Comparison of ENCODE assay signal across 12 cellular contexts in the genomic region with DNA sequence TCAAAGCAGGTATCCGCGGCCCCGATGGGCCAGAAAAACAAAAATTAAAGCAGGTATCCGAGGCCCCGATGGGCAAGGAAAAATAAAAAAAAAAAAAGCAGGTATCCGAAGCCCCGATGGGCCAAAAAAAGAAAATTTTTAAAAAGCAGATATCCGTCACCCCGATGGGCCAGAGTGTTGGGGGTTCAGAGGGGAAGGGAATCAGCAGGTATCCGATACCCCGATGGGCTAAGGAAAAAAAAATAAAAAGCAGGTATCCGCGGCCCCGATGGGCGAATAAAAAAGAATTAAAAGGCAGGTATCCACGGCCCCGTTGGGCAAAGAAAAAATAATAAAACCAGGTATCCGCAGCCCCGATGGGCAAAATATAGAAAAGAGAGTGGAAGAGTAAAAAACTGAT. TPM values are rescaled to one million over a fixed set of nuclear protein-coding genes. Genes with fewer than 3 reads are reported as not detected.
DNase-seq lines count a peak whose midpoint lies in the region; ATAC-seq and TF ChIP-seq lines count a peak whose summit lies in the region.
"Had no signal": no experiment of that assay in that cellular context is flagged by ENCODE, and none has a peak within 500 bp of the region (broad histone marks: within the 10 kb centered on the region; RNA-seq: fewer than 3 reads in every experiment).

No MANE protein-coding gene starts in this region.

- H3K27me3 ChIP-seq in right atrium auricular region (no peaks in the 10 kb centered on the region), left ventricle myocardium inferior (ENCODE audit: low read depth) (no peaks in the 10 kb centered on the region), breast epithelium (no peaks in the 10 kb centered on the region), mucosa of rectum (ENCODE audit: control insufficient read depth in 2 of 2, insufficient read depth in 2 of 2, low read length in 2 of 2) (no peaks in the 10 kb centered on the region), vagina (no peaks in the 10 kb centered on the region)

- no peak for ATAC-seq in HG03439 (IDR thresholded peaks at IDR 0.05; ENCODE audit: unreplicated experiment)
- ATAC-seq: PC-3 had no signal

- TF ChIP-seq POLR2A in breast epithelium (IDR thresholded peaks at IDR 0.05): no peak
- no peak for TF ChIP-seq POLR2A in vagina (IDR thresholded peaks at IDR 0.05)

- peaks cover 0 to 18% of the 10 kb centered on the region in 2 donors for H3K4me1 ChIP-seq in right atrium auricular region
- no peaks in the 10 kb centered on the region for H3K4me1 ChIP-seq in left ventricle myocardium inferior
- H3K4me1 ChIP-seq in breast epithelium: no peaks in the 10 kb centered on the region
- H3K4me1 ChIP-seq in mucosa of rectum (ENCODE audit: control insufficient read depth in 2 of 2, insufficient read depth in 2 of 2, low read length in 2 of 2): peaks cover 6% of the 10 kb centered on the region in 2 donors
- peaks cover 20% of the 10 kb centered on the region for H3K4me1 ChIP-seq in vagina
- no peaks in the 10 kb centered on the region for H3K4me1 ChIP-seq in OCI-LY7 (ENCODE audit: insufficient read depth, low read length, poor library complexity, severe bottlenecking)
- H3K4me1 ChIP-seq: lower lobe of right lung had no signal

- H3K27ac ChIP-seq in right atrium auricular region: peak overlapping the region; percentile 85 to 86
- H3K27ac ChIP-seq in left ventricle myocardium inferior (replicated peaks): no peak overlapping the region
- H3K27ac ChIP-seq in breast epithelium: peak overlapping the region; percentile 75 to 79
- peak overlapping the region; percentile 82 to 93 for H3K27ac ChIP-seq in mucosa of rectum (ENCODE audit: low read depth in 2 of 2, low read length in 2 of 2)
- peak overlapping the region; percentile 80 for H3K27ac ChIP-seq in vagina
- H3K27ac ChIP-seq in OCI-LY7 (ENCODE audit: low read depth, low read length, poor library complexity, severe bottlenecking): no peak overlapping the region
- H3K27ac ChIP-seq: lower lobe of right lung had no signal

- peak overlapping the region; percentile 56 to 66 for H3K4me3 ChIP-seq in right atrium auricular region
- no peak overlapping the region for H3K4me3 ChIP-seq in left ventricle myocardium inferior
- H3K4me3 ChIP-seq in breast epithelium: peak overlapping the region in 2 of 3 donors; percentile 54 to 68
- peak overlapping the region; percentile 76 to 97 for H3K4me3 ChIP-seq in mucosa of rectum (ENCODE audit: low read length in 2 of 2)
- peak overlapping the region; percentile 53 to 68 for H3K4me3 ChIP-seq in vagina
- no peak overlapping the region for H3K4me3 ChIP-seq in OCI-LY7 (ENCODE audit: low read depth, low read length, poor library complexity, severe bottlenecking)
- H3K4me3 ChIP-seq: lower lobe of right lung had no signal

- no peak overlapping the region for H3K4me2 ChIP-seq in OCI-LY7 (ENCODE audit: low read length)

- no peak for TF ChIP-seq CTCF in right atrium auricular region (IDR thresholded peaks at IDR 0.05)
- no peak for TF ChIP-seq CTCF in left ventricle myocardium inferior (IDR thresholded peaks at IDR 0.05; ENCODE audit: borderline replicate concordance)
- no peak for TF ChIP-seq CTCF in breast epithelium (IDR thresholded peaks at IDR 0.05)
- no peak for TF ChIP-seq CTCF in vagina (IDR thresholded peaks at IDR 0.05)
- no peak for TF ChIP-seq CTCF in OCI-LY7 (conservative IDR thresholded peaks at IDR 0.05; ENCODE audit: low read length)

- H4K20me1 ChIP-seq in OCI-LY7 (ENCODE audit: insufficient read depth, low read length): no peaks in the 10 kb centered on the region

- no peak overlapping the region for H2AFZ ChIP-seq in OCI-LY7 (ENCODE audit: low read length)

- DNase-seq in right atrium auricular region (ENCODE audit: low spot score): no peak
- no peak for DNase-seq in left ventricle myocardium inferior
- DNase-seq in breast epithelium (ENCODE audit: low spot score in 2 of 2): no peak
- no peak for DNase-seq in vagina (ENCODE audit: extremely low spot score in 2 of 2)
- no peak for DNase-seq in OCI-LY7 (ENCODE audit: low spot score)
- no peak for DNase-seq in NCI-H526 treated with DMSO at 0.1 percent for 48 hours (lab: John Stamatoyannopoulos, UW)
- DNase-seq: activated effector memory CD4-positive, alpha-beta T cell treated with anti-CD3 and anti-CD28 coated beads, Interleukin-2, amount 50 U/mL, for 16 hours; lower lobe of right lung; NCI-H524; PC-3 had no signal

- H3K79me2 ChIP-seq in OCI-LY7 (ENCODE audit: insufficient read depth, low read depth, low read length): no peaks in the 10 kb centered on the region

- no peaks in the 10 kb centered on the region for H3K36me3 ChIP-seq in right atrium auricular region
- H3K36me3 ChIP-seq in left ventricle myocardium inferior: no peaks in the 10 kb centered on the region
- no peaks in the 10 kb centered on the region for H3K36me3 ChIP-seq in breast epithelium
- no peaks in the 10 kb centered on the region for H3K36me3 ChIP-seq in mucosa of rectum (ENCODE audit: control insufficient read depth in 2 of 2, insufficient read depth in 2 of 2, low read length in 2 of 2)
- no peaks in the 10 kb centered on the region for H3K36me3 ChIP-seq in vagina
- H3K36me3 ChIP-seq in OCI-LY7 (ENCODE audit: insufficient read depth, low read length): no peaks in the 10 kb centered on the region
- H3K36me3 ChIP-seq: lower lobe of right lung had no signal

- H3K9ac ChIP-seq in mucosa of rectum (ENCODE audit: low read depth in 1 of 2, low read length in 2 of 2): peak overlapping the region; percentile 74 to 80

- POLR2A ChIA-PET in OCI-LY7 (lab: Charles Lee): interaction anchor here (0.6 kb wide), 1 partner anchor 92 kb away, joined by 9 read pairs; no protein-coding TSS in a partner anchor

- CTCF ChIA-PET in OCI-LY7 (lab: Charles Lee; ENCODE audit: unreplicated experiment): no interaction called here

- intact Hi-C loops in left ventricle myocardium inferior (cut with micrococcal nuclease): no loop called here
- intact Hi-C loops in breast epithelium (cut with DNase I; ENCODE audit: low total_unique reads): no loop called here
- intact Hi-C loops in vagina (cut with DNase I): loop anchor here (10.0 kb wide), 2 partner anchors 283 to 493 kb away; no protein-coding TSS in a partner anchor
- intact Hi-C loops in OCI-LY7 (cut with micrococcal nuclease; ENCODE audit: unreplicated experiment): no loop called here

- no peaks in the 10 kb centered on the region for H3K9me3 ChIP-seq in right atrium auricular region
- no peaks in the 10 kb centered on the region for H3K9me3 ChIP-seq in left ventricle myocardium inferior (replicated peaks)
- H3K9me3 ChIP-seq in breast epithelium: no peaks in the 10 kb centered on the region
- no peaks in the 10 kb centered on the region for H3K9me3 ChIP-seq in mucosa of rectum (ENCODE audit: control insufficient read depth in 2 of 2, low read length in 2 of 2)
- H3K9me3 ChIP-seq in vagina: no peaks in the 10 kb centered on the region
- H3K9me3 ChIP-seq in OCI-LY7 (ENCODE audit: low read length): no peaks in the 10 kb centered on the region
- H3K9me3 ChIP-seq: lower lobe of right lung had no signal

- H3K9me2 ChIP-seq in OCI-LY7 (ENCODE audit: insufficient read depth, low read length): no peaks in the 10 kb centered on the region

- BruUV-seq in OCI-LY7 (replicated peaks; lab: Mats Ljungman, UMichigan): no TSS peak

RNA-seq across cellular contexts. Expression of a gene that starts 0.5 kb away (rescaled TPM):
- total RNA-seq in right atrium auricular region: 10 to 100 TPM; 73.0 to 81.0 TPM
- 0.27 TPM for total RNA-seq in left ventricle myocardium inferior
- 100 to 1,000 TPM in 2 of 3 donors, under 1 TPM in 1; 0.48 to 472 (median 378) TPM for total RNA-seq in breast epithelium
- 328 TPM for total RNA-seq in vagina
- total RNA-seq in OCI-LY7 (2014; rRNA removed; shearing (Covaris generic)): not detected in 2 replicates
- total RNA-seq in OCI-LY7 (2022): not detected in 2 replicates
- total RNA-seq: PC-3 had no signal

Comparison
In these comparisons a context has a peak if more than half of its experiments do, and no peak if none do; other contexts are left out.
1. H3K27ac ChIP-seq: peak in right atrium auricular region (2 of 2), breast epithelium (2 of 2), mucosa of rectum (2 of 2) and vagina (single experiment); none in left ventricle myocardium inferior (single experiment) and OCI-LY7 (single experiment).
2. H3K4me3 ChIP-seq: peak in right atrium auricular region (2 of 2), breast epithelium (2 of 3), mucosa of rectum (2 of 2) and vagina (2 of 2); none in left ventricle myocardium inferior (single experiment) and OCI-LY7 (single experiment).